In the genomic region with DNA sequence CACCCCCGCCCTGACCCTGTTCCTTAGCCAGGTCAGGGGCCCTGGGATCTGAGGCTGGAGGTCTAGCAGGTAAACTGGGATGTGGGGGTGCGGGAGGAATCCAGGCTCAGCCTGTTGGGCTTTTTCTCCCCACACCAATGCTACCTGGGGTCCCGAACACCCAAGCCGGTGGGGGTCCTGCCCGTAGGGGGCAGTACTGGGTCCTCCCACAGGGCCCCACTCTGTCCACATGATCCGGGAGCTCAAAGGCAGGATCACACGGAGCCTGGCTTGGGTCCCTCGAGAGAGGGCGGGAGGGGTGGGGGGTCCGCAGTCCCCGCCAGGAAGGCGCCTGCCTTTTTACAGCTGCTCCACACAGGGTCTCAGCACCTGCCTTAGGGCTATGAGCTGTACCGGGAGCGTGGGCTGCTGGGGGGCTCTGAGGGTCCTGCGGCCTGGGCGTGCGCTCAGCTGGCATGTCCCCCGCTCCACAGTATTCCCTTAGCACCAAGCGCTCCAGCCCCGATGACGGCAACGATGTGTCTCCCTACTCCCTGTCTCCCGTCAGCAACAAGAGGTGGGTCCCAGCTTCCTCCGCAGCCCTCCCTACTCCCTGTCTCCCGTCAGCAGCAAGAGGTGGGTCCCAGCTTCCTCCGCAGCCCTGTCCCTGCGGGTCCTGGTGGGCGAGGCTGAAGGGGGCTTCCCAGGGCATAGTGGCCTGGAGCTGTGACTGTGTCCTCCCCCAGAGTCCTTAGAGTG, we compare ENCODE assay signal across 24 cellular contexts. TPM values are rescaled to one million over a fixed set of nuclear protein-coding genes. Genes with fewer than 3 reads are reported as not detected.
DNase-seq lines count a peak whose midpoint lies in the region; ATAC-seq and TF ChIP-seq lines count a peak whose summit lies in the region.
"Had no signal": no experiment of that assay in that cellular context is flagged by ENCODE, and none has a peak within 500 bp of the region (broad histone marks: within the 10 kb centered on the region; RNA-seq: fewer than 3 reads in every experiment).

No MANE protein-coding gene starts in this region.

- H3K9me3 ChIP-seq in AG04450 (ENCODE audit: control insufficient read depth, insufficient read depth, low read length) = no peaks in the 10 kb centered on the region; the same call in 1 of the 2 replicates
- H3K9me3 ChIP-seq: pancreas, Peyer's patch had no signal

- H4K20me1 ChIP-seq in GM23338 (replicated peaks; ENCODE audit: insufficient read depth) = no peaks in the 10 kb centered on the region; the same call in 1 of the 2 replicates

- H3K36me3 ChIP-seq in GM23338 (ENCODE audit: insufficient read depth) = no peaks in the 10 kb centered on the region
- H3K36me3 ChIP-seq in kidney epithelial cell (ENCODE audit: control insufficient read depth, insufficient read depth, low read length) = peaks cover 4% of the 10 kb centered on the region

- H3K9me2 ChIP-seq in GM23338 (ENCODE audit: insufficient read depth) = no peaks in the 10 kb centered on the region

- H3K27ac ChIP-seq in AG04450 (ENCODE audit: low read depth, low read length) (no peak overlapping the region), GM23338 (ENCODE audit: low read depth) (no peak overlapping the region)
- H3K27ac ChIP-seq: pancreas, Peyer's patch had no signal

- no peaks in the 10 kb centered on the region; the same call in 2 of the 3 replicates for H3K9me3 Mint-ChIP-seq in GM23338
- H3K9me3 Mint-ChIP-seq in T-helper 2 cell treated with Interferon-gamma antibody and Interleukin-4, amounts not matched to agents 5 μg/mL and 100 μg/mL, for 36 hours = no peaks in the 10 kb centered on the region
- H3K9me3 Mint-ChIP-seq in effector memory CD8-positive, alpha-beta T cell = no peaks in the 10 kb centered on the region
- H3K9me3 Mint-ChIP-seq: CD8-positive, alpha-beta memory T cell; dendritic cell treated with granulocyte-macrophage colony-stimulating factor and Interleukin-4, amounts not matched to agents 40 ng/mL and 50 ng/mL, for 4 days had no signal

- CTCF ChIA-PET in AG04450 (lab: Charles Lee) = no interaction called here
- CTCF ChIA-PET in GM10248 (lab: Yijun Ruan, JAX) = interaction anchor here (1.0 to 1.7 kb wide), 2 partner anchors 8 to 15 kb away, joined by 3 to 6 read pairs; no protein-coding TSS in a partner anchor

- H3K27ac Mint-ChIP-seq in GM23338 = no peak overlapping the region
- no peak overlapping the region for H3K27ac Mint-ChIP-seq in T-helper 2 cell treated with Interferon-gamma antibody and Interleukin-4, amounts not matched to agents 5 μg/mL and 100 μg/mL, for 36 hours
- H3K27ac Mint-ChIP-seq in effector memory CD8-positive, alpha-beta T cell = peak overlapping the region in 1 of 2 donors; percentile 28
- H3K27ac Mint-ChIP-seq: CD8-positive, alpha-beta memory T cell; dendritic cell treated with granulocyte-macrophage colony-stimulating factor and Interleukin-4, amounts not matched to agents 40 ng/mL and 50 ng/mL, for 4 days had no signal

- no peak overlapping the region for H2AFZ ChIP-seq in GM23338

- H3K27me3 Mint-ChIP-seq in GM23338 (ENCODE audit: insufficient read depth, low read depth, poor library complexity) = peaks cover 3% of the 10 kb centered on the region
- H3K27me3 Mint-ChIP-seq in T-helper 2 cell treated with Interferon-gamma antibody and Interleukin-4, amounts not matched to agents 5 μg/mL and 100 μg/mL, for 36 hours (ENCODE audit: low read depth) = no peaks in the 10 kb centered on the region
- no peaks in the 10 kb centered on the region for H3K27me3 Mint-ChIP-seq in effector memory CD8-positive, alpha-beta T cell
- H3K27me3 Mint-ChIP-seq: CD8-positive, alpha-beta memory T cell; dendritic cell treated with granulocyte-macrophage colony-stimulating factor and Interleukin-4, amounts not matched to agents 40 ng/mL and 50 ng/mL, for 4 days had no signal

- in situ Hi-C loops in astrocyte of the cerebellum (cut with HindIII; ENCODE audit: low sequenced_read_pairs) = no loop called here

- H3F3A ChIP-seq in GM23338 (replicated peaks; ENCODE audit: low read depth) = no peaks in the 10 kb centered on the region

- TF ChIP-seq CTCF in AG04450 (IDR thresholded peaks at IDR 0.05; ENCODE audit: low read depth, low read length) (peak; percentile 32), GM23338 (conservative IDR thresholded peaks at IDR 0.05; ENCODE audit: low read depth in 2 of 2) (peak; percentile 19 to 41; a peak in 3 of 4 replicates), astrocyte of the cerebellum (IDR thresholded peaks at IDR 0.05; ENCODE audit: low read depth, low read length, missing control alignments) (peak; percentile 18), kidney epithelial cell (IDR thresholded peaks at IDR 0.05; ENCODE audit: insufficient read depth, low read length, poor library complexity, severe bottlenecking) (peak; percentile 36), GM10248 (IDR thresholded peaks at IDR 0.05; ENCODE audit: control extremely low read depth, extremely low read depth, low read depth, missing control alignments) (no peak)

- H3K79me2 ChIP-seq in GM23338 (replicated peaks; ENCODE audit: insufficient read depth) = peaks cover 5% of the 10 kb centered on the region; the same call in 1 of the 2 replicates

- DNase-seq in AG04450 (ENCODE audit: low read depth, low spot score) = no peak
- DNase-seq in GM23338 (ENCODE audit: low spot score) = no peak
- DNase-seq in astrocyte of the cerebellum (ENCODE audit: low read depth) = no peak
- DNase-seq in kidney epithelial cell (ENCODE audit: low read depth) = no peak
- no peak for DNase-seq in GM10248 (ENCODE audit: extremely low spot score)
- no peak for DNase-seq in T-helper 2 cell treated with Interferon-gamma antibody and Interleukin-4, amounts not matched to agents 5 μg/mL and 100 μg/mL, for 36 hours (ENCODE audit: low spot score)
- no peak for DNase-seq in NCI-H2029 (lab: John Stamatoyannopoulos, UW)
- DNase-seq in effector memory CD8-positive, alpha-beta T cell = no peak
- DNase-seq: activated CD4-positive, alpha-beta T cell treated with anti-CD3 and anti-CD28 coated beads for 4 hours; activated CD8-positive, alpha-beta memory T cell treated with anti-CD3 and anti-CD28 coated beads, Interleukin-2, amount 50 U/mL, for 48 hours; activated gamma-delta T cell treated with Interleukin-2 at 50 U/mL for 16 hours; amygdala; CD8-positive, alpha-beta memory T cell; NCI-H345; Peyer's patch; stimulated activated CD4-positive, alpha-beta T cell treated with anti-CD3 and anti-CD28 coated beads, Interleukin-2, amount 100 ng/mL, for 48 hours had no signal

- H3K36me3 Mint-ChIP-seq in GM23338 (ENCODE audit: low read depth) = peaks cover 11% of the 10 kb centered on the region
- H3K36me3 Mint-ChIP-seq in T-helper 2 cell treated with Interferon-gamma antibody and Interleukin-4, amounts not matched to agents 5 μg/mL and 100 μg/mL, for 36 hours (ENCODE audit: low read depth) = peaks cover 20% of the 10 kb centered on the region
- peaks cover 40% of the 10 kb centered on the region for H3K36me3 Mint-ChIP-seq in effector memory CD8-positive, alpha-beta T cell (ENCODE audit: insufficient read depth)

- no peak overlapping the region for H3K4me2 ChIP-seq in GM23338

- no peaks in the 10 kb centered on the region for H3K27me3 ChIP-seq in AG04450 (ENCODE audit: control insufficient read depth, insufficient read depth, low read length)
- no peaks in the 10 kb centered on the region for H3K27me3 ChIP-seq in GM23338 (ENCODE audit: insufficient read depth)
- no peaks in the 10 kb centered on the region for H3K27me3 ChIP-seq in kidney epithelial cell (ENCODE audit: control insufficient read depth, insufficient read depth, low read length)
- H3K27me3 ChIP-seq: pancreas, Peyer's patch had no signal

- no peaks in the 10 kb centered on the region; the same call in 2 of the 3 replicates for H3K4me1 Mint-ChIP-seq in GM23338
- peaks cover 2% of the 10 kb centered on the region for H3K4me1 Mint-ChIP-seq in T-helper 2 cell treated with Interferon-gamma antibody and Interleukin-4, amounts not matched to agents 5 μg/mL and 100 μg/mL, for 36 hours (ENCODE audit: low read depth)
- peaks cover 4 to 9% of the 10 kb centered on the region in 2 donors for H3K4me1 Mint-ChIP-seq in effector memory CD8-positive, alpha-beta T cell (ENCODE audit: low read depth in 2 of 2)

- H3K4me3 Mint-ChIP-seq in GM23338 = no peak overlapping the region
- H3K4me3 Mint-ChIP-seq in T-helper 2 cell treated with Interferon-gamma antibody and Interleukin-4, amounts not matched to agents 5 μg/mL and 100 μg/mL, for 36 hours = no peak overlapping the region
- H3K4me3 Mint-ChIP-seq in effector memory CD8-positive, alpha-beta T cell = peak overlapping the region in 1 of 2 donors; percentile 41
- H3K4me3 Mint-ChIP-seq: CD8-positive, alpha-beta memory T cell; dendritic cell treated with granulocyte-macrophage colony-stimulating factor and Interleukin-4, amounts not matched to agents 40 ng/mL and 50 ng/mL, for 4 days had no signal

- ATAC-seq in GM23338 = peak; percentile 51
- ATAC-seq in effector memory CD8-positive, alpha-beta T cell (replicated peaks) = no peak
- ATAC-seq: esophagus mucosa, pancreas had no signal

- H3K4me3 ChIP-seq in AG04450 (ENCODE audit: low read depth, low read length) (no peak overlapping the region), GM23338 (no peak overlapping the region), astrocyte of the cerebellum (ENCODE audit: low read depth, low read length) (no peak overlapping the region), kidney epithelial cell (ENCODE audit: low read depth, low read length) (no peak overlapping the region)
- H3K4me3 ChIP-seq: pancreas, Peyer's patch had no signal

- POLR2A ChIA-PET in AG04450 (lab: Yijun Ruan, JAX) (interaction anchor here (1.3 kb wide), 1 partner anchor 132 kb away, joined by 3 read pairs; no protein-coding TSS in a partner anchor), GM10248 (lab: Yijun Ruan, JAX) (interaction anchor here (0.6 kb wide), 1 partner anchor 28 kb away, joined by 3 read pairs; no protein-coding TSS in a partner anchor)

- H3K4me1 ChIP-seq in GM23338 (ENCODE audit: insufficient read depth) = no peaks in the 10 kb centered on the region
- H3K4me1 ChIP-seq: pancreas, Peyer's patch had no signal

RNA-seq across cellular contexts. Expression of a gene that starts 12.3 kb away (rescaled TPM):
- polyA plus RNA-seq in AG04450 (2011; rRNA removed) = not detected in 2 replicates
- polyA minus RNA-seq in AG04450 (2011; rRNA and poly(A)+ RNA removed) = not detected in 2 replicates
- not detected in 2 replicates for total RNA-seq in GM23338 (2014; rRNA removed; shearing (Covaris generic))
- polyA plus RNA-seq in GM23338 (2016; fragmentation: Nextera tagmentation; extraction: Ambion mirVana) = 0.50 TPM in 1 of 2 replicates, not detected in the other
- not detected in 2 replicates for total RNA-seq in kidney epithelial cell
- total RNA-seq: Daoy, glomerular endothelial cell, HT-29 had no signal
- polyA plus RNA-seq: liver had no signal

RNA-seq across cellular contexts. Expression of a gene that starts 20.6 kb away (rescaled TPM):
- polyA plus RNA-seq in AG04450 (2011; rRNA removed) (21.2 and 31.3 TPM in 2 replicates), GM23338 (2016; fragmentation: Nextera tagmentation; extraction: Ambion mirVana) (12.9 and 16.1 TPM in 2 replicates)
- 16.5 and 28.0 TPM in 2 replicates for polyA minus RNA-seq in AG04450 (2011; rRNA and poly(A)+ RNA removed)
- 38.4 and 39.2 TPM in 2 replicates for total RNA-seq in GM23338 (2014; rRNA removed; shearing (Covaris generic))
- total RNA-seq in kidney epithelial cell = 51.9 and 57.6 TPM in 2 replicates

RNA-seq across cellular contexts. Expression of a gene that starts 26.2 kb away (rescaled TPM):
- 3.4 and 4.2 TPM in 2 replicates for polyA plus RNA-seq in AG04450 (2011; rRNA removed)
- 1.2 and 1.4 TPM in 2 replicates for polyA minus RNA-seq in AG04450 (2011; rRNA and poly(A)+ RNA removed)
- 34.1 and 34.7 TPM in 2 replicates for total RNA-seq in GM23338 (2014; rRNA removed; shearing (Covaris generic))
- polyA plus RNA-seq in GM23338 (2016; fragmentation: Nextera tagmentation; extraction: Ambion mirVana) = 19.0 TPM in 2 replicates
- total RNA-seq in kidney epithelial cell = 32.9 and 33.0 TPM in 2 replicates

RNA-seq across cellular contexts. Expression of a gene that starts 30.7 kb away (rescaled TPM):
- polyA plus RNA-seq in AG04450 (2011; rRNA removed) = 23.7 and 34.7 TPM in 2 replicates
- polyA minus RNA-seq in AG04450 (2011; rRNA and poly(A)+ RNA removed) = 26.8 and 35.3 TPM in 2 replicates
- 75.5 and 91.1 TPM in 2 replicates for total RNA-seq in GM23338 (2014; rRNA removed; shearing (Covaris generic))
- 35.3 and 36.1 TPM in 2 replicates for polyA plus RNA-seq in GM23338 (2016; fragmentation: Nextera tagmentation; extraction: Ambion mirVana)
- 154 and 222 TPM in 2 replicates for total RNA-seq in kidney epithelial cell

RNA-seq across cellular contexts. Expression of a gene that starts 43.4 kb away (rescaled TPM):
- polyA plus RNA-seq in AG04450 (2011; rRNA removed) = not detected in 2 replicates
- polyA minus RNA-seq in AG04450 (2011; rRNA and poly(A)+ RNA removed) = not detected in 2 replicates
- total RNA-seq in GM23338 (2014; rRNA removed; shearing (Covaris generic)) = not detected in 2 replicates
- polyA plus RNA-seq in GM23338 (2016; fragmentation: Nextera tagmentation; extraction: Ambion mirVana) = not detected in 2 replicates
- 0.62 and 1.2 TPM in 2 replicates for total RNA-seq in kidney epithelial cell
- total RNA-seq: CD8-positive, alpha-beta memory T cell; Daoy; esophagus mucosa; glomerular endothelial cell; liver; pancreas; ureter had no signal
- polyA plus RNA-seq: CD8-positive, alpha-beta memory T cell; liver had no signal
